ENCODE assay signal across 13 cellular contexts in the genomic region with DNA sequence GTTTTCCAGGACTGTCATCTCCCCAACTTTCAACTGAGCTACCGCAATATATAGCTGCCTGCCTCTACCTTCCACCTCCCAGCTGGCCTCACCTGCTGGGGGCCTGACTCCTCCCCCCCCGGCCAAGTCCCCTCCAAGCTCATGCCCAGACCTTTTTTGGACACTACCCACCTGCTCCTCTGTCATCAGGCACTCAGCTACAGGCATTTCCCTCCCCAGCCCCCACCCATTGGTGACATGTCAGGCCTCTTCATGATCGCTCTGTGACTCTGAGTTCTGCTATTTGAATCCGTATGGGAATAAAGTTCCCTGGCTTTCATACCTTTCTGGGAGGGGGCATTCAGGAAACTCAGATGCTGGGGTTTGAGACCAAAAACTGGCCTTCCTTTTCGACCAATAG. TPM values are rescaled to one million over a fixed set of nuclear protein-coding genes. Genes with fewer than 3 reads are reported as not detected.
A peak's percentile ranks its signal among the peaks of the same experiment; 100 is the strongest.
DNase-seq lines count a peak whose midpoint lies in the region; ATAC-seq and TF ChIP-seq lines count a peak whose summit lies in the region.
"Had no signal": no experiment of that assay in that cellular context is flagged by ENCODE, and none has a peak within 500 bp of the region (broad histone marks: within the 10 kb centered on the region; RNA-seq: fewer than 3 reads in every experiment).

No MANE protein-coding gene starts in this region.

- H3K27ac ChIP-seq in CD8-positive, alpha-beta memory T cell (ENCODE audit: low read depth, low read length), result no peak overlapping the region
- no peak overlapping the region for H3K27ac ChIP-seq in PC-9
- no peak overlapping the region for H3K27ac ChIP-seq in fibroblast of lung (ENCODE audit: insufficient read depth, low read length)
- peak overlapping the region; percentile 87 to 100 (median 96) for H3K27ac ChIP-seq in sigmoid colon
- H3K27ac ChIP-seq: SJSA1 had no signal

- CTCF ChIA-PET in CD8-positive, alpha-beta memory T cell (lab: Charles Lee), result interaction anchor here (0.8 to 5.0 kb wide), 10 partner anchors 11 to 266 kb away, joined by 3 to 28 read pairs (median 4); partner anchors contain the start of genes ADGRE5, ASF1B and MISP3
- CTCF ChIA-PET in PC-9 (lab: Charles Lee), result interaction anchor here (0.6 to 0.7 kb wide), 4 partner anchors 11 to 34 kb away, joined by 3 to 8 read pairs (median 4); no protein-coding TSS in a partner anchor

- no peaks in the 10 kb centered on the region for H3K27me3 ChIP-seq in CD8-positive, alpha-beta memory T cell (ENCODE audit: insufficient read depth, low read length, poor library complexity, severe bottlenecking)
- no peaks in the 10 kb centered on the region for H3K27me3 ChIP-seq in PC-9 (ENCODE audit: insufficient read depth, low read depth)
- no peaks in the 10 kb centered on the region for H3K27me3 ChIP-seq in fibroblast of lung (ENCODE audit: control insufficient read depth, insufficient read depth, low read length)
- H3K27me3 ChIP-seq in sigmoid colon, result no peaks in the 10 kb centered on the region
- H3K27me3 ChIP-seq: SJSA1 had no signal

- no peaks in the 10 kb centered on the region for H3K9me3 ChIP-seq in CD8-positive, alpha-beta memory T cell (ENCODE audit: low read length)
- H3K9me3 ChIP-seq in PC-9 (ENCODE audit: insufficient read depth, low read depth) (no peaks in the 10 kb centered on the region), fibroblast of lung (ENCODE audit: control insufficient read depth, insufficient read depth, low read depth, low read length) (no peaks in the 10 kb centered on the region), sigmoid colon (no peaks in the 10 kb centered on the region)

- BruUV-seq in PC-9 (replicated peaks; lab: Mats Ljungman, UMichigan), result no TSS peak

- no peaks in the 10 kb centered on the region for H3K9me2 ChIP-seq in PC-9 (ENCODE audit: insufficient read depth)

- peaks cover 35 to 63% (median 37%) of the 10 kb centered on the region in 3 donors for H3K4me1 Mint-ChIP-seq in CD8-positive, alpha-beta memory T cell

- H3K4me1 ChIP-seq in CD8-positive, alpha-beta memory T cell (ENCODE audit: insufficient read depth, low read length), result peaks cover 39% of the 10 kb centered on the region
- H3K4me1 ChIP-seq in PC-9 (replicated peaks; ENCODE audit: insufficient read depth), result peaks cover 21% of the 10 kb centered on the region
- peaks cover 30% of the 10 kb centered on the region for H3K4me1 ChIP-seq in fibroblast of lung (ENCODE audit: control insufficient read depth, extremely low read depth, insufficient read depth, low read length)
- H3K4me1 ChIP-seq in sigmoid colon, result peaks cover 0 to 80% (median 74%) of the 10 kb centered on the region in 4 donors

- H3K4me3 Mint-ChIP-seq in CD8-positive, alpha-beta memory T cell, result peak overlapping the region; percentile 84 to 95 (median 92)

- H3K4me2 ChIP-seq in PC-9, result peak overlapping the region; percentile 90; the same call in 1 of the 2 replicates
- peak overlapping the region; percentile 82 for H3K4me2 ChIP-seq in fibroblast of lung (ENCODE audit: extremely low read depth, insufficient read depth, low read length)

- ATAC-seq in HG02588 (IDR thresholded peaks at IDR 0.05; ENCODE audit: unreplicated experiment), result no peak

- H4K20me1 ChIP-seq in PC-9 (ENCODE audit: insufficient read depth) (no peaks in the 10 kb centered on the region), fibroblast of lung (ENCODE audit: control insufficient read depth, extremely low read depth, insufficient read depth, low read length) (no peaks in the 10 kb centered on the region)

- no peak for TF ChIP-seq POLR2A in sigmoid colon (IDR thresholded peaks at IDR 0.05)

- POLR2A ChIA-PET in CD8-positive, alpha-beta memory T cell (lab: Charles Lee), result interaction anchor here (1.0 kb wide), 2 partner anchors 20 to 43 kb away, joined by 3 read pairs; partner anchors contain the start of gene MISP3
- POLR2A ChIA-PET in PC-9 (lab: Charles Lee; ENCODE audit: unreplicated experiment), result interaction anchor here (0.8 kb wide), 1 partner anchor 288 kb away, joined by 6 read pairs; no protein-coding TSS in a partner anchor

- H2AFZ ChIP-seq in PC-9, result no peak overlapping the region
- no peak overlapping the region for H2AFZ ChIP-seq in fibroblast of lung (ENCODE audit: low read length)

- peak overlapping the region in 5 of 8 donors; percentile 17 to 86 (median 66) for H3K27ac Mint-ChIP-seq in CD8-positive, alpha-beta memory T cell

- H3F3A ChIP-seq in PC-9 (ENCODE audit: insufficient read depth, low read depth), result peaks cover 41% of the 10 kb centered on the region

- H3K9ac ChIP-seq in fibroblast of lung (ENCODE audit: insufficient read depth, low read length), result no peak overlapping the region

- H3K4me3 ChIP-seq in CD8-positive, alpha-beta memory T cell (ENCODE audit: low read length), result peak overlapping the region; percentile 60
- no peak overlapping the region for H3K4me3 ChIP-seq in PC-9
- H3K4me3 ChIP-seq in fibroblast of lung (replicated peaks in 1 of 4; ENCODE audit: control extremely low read depth in 1 of 4, insufficient read depth in 1 of 4, low read depth in 3 of 4, low read length in 4 of 4), result peak overlapping the region in 2 of 4 experiments; percentile 5 to 86
- no peak overlapping the region for H3K4me3 ChIP-seq in sigmoid colon

- peaks cover 20% of the 10 kb centered on the region for H3K79me2 ChIP-seq in PC-9 (ENCODE audit: low read depth)
- H3K79me2 ChIP-seq in fibroblast of lung (ENCODE audit: control insufficient read depth, insufficient read depth, low read length), result peaks cover 49% of the 10 kb centered on the region

- H3K36me3 ChIP-seq in CD8-positive, alpha-beta memory T cell (ENCODE audit: insufficient read depth, low read length), result no peaks in the 10 kb centered on the region
- H3K36me3 ChIP-seq in PC-9 (ENCODE audit: low read depth) (no peaks in the 10 kb centered on the region), fibroblast of lung (ENCODE audit: control insufficient read depth, insufficient read depth, low read length) (peaks cover under 1% of the 10 kb centered on the region), sigmoid colon (no peaks in the 10 kb centered on the region)

- intact Hi-C loops in PC-9 (cut with micrococcal nuclease; ENCODE audit: unreplicated experiment), result loop anchor here (2.0 to 5.0 kb wide), 2 partner anchors 25 to 33 kb away; partner anchors contain the start of gene SAMD1
- intact Hi-C loops in sigmoid colon (cut with DNase I), result loop anchor here (1.0 to 2.0 kb wide), 2 partner anchors 21 to 25 kb away; partner anchors contain the start of gene SAMD1

- H3K27me3 Mint-ChIP-seq in CD8-positive, alpha-beta memory T cell, result peaks cover 0 to 4% of the 10 kb centered on the region in 2 donors

- TF ChIP-seq EP300 in sigmoid colon (IDR thresholded peaks at IDR 0.05), result no peak

- TF ChIP-seq CTCF in PC-9 (conservative IDR thresholded peaks at IDR 0.05) (no peak), fibroblast of lung (conservative IDR thresholded peaks at IDR 0.05 in 1 of 2, IDR thresholded peaks at IDR 0.05 in 1 of 2; ENCODE audit: low read depth in 1 of 2, low read length in 2 of 2) (no peak), sigmoid colon (IDR thresholded peaks at IDR 0.05) (no peak)

- H3K9me3 Mint-ChIP-seq in CD8-positive, alpha-beta memory T cell, result no peaks in the 10 kb centered on the region

- DNase-seq in CD8-positive, alpha-beta memory T cell, result no peak
- DNase-seq in PC-9 (no peak), fibroblast of lung (ENCODE audit: low read depth in 2 of 2) (no peak), sigmoid colon (no peak), cerebellar cortex (ENCODE audit: low spot score) (no peak), activated gamma-delta T cell treated with Interleukin-2 at 50 U/mL for 16 hours (no peak), NCI-H226 (no peak)
- DNase-seq: NCI-H1105 had no signal

- H3K36me3 Mint-ChIP-seq in CD8-positive, alpha-beta memory T cell, result peaks cover 0 to 6% (median 0%) of the 10 kb centered on the region in 3 donors

- WGBS in sigmoid colon, 2 donors, result 87 to 88% methylated on average over 5 of the region's 5 CpGs

RNA-seq across cellular contexts. Expression of gene PRKACA, which starts 1.8 kb away (rescaled TPM):
- 10 to 100 TPM; 77.3 to 81.0 TPM for total RNA-seq in CD8-positive, alpha-beta memory T cell
- 1.5 TPM for polyA plus RNA-seq in CD8-positive, alpha-beta memory T cell
- total RNA-seq in PC-9 (2021), result 62.0 and 82.8 TPM in 2 replicates
- 30.6 and 43.6 TPM in 2 replicates for total RNA-seq in fibroblast of lung
- polyA plus RNA-seq in fibroblast of lung, result 67.4 and 104 TPM in 2 replicates
- polyA plus RNA-seq in fibroblast of lung (2012), result 82.7 and 108 TPM in 2 replicates
- 109 and 215 TPM in 2 replicates for polyA minus RNA-seq in fibroblast of lung (ENCODE audit: low replicate concordance)
- 10 to 100 TPM; 33.6 to 36.6 (median 35.2) TPM for total RNA-seq in sigmoid colon
- polyA plus RNA-seq in sigmoid colon, result 10 to 100 TPM; 43.2 to 59.1 (median 51.3) TPM

RNA-seq across cellular contexts. Expression of gene ASF1B, which starts 20.6 kb away (rescaled TPM):
- 10 to 100 TPM; 75.0 to 76.2 TPM for total RNA-seq in CD8-positive, alpha-beta memory T cell
- 4.5 TPM for polyA plus RNA-seq in CD8-positive, alpha-beta memory T cell
- total RNA-seq in PC-9 (2021) (67.4 and 71.2 TPM in 2 replicates), fibroblast of lung (0.26 and 2.6 TPM in 2 replicates), sigmoid colon (1 to 10 TPM in 3 of 4 donors, not detected in 1; 1.1 to 2.0 (median 1.4) TPM)
- polyA plus RNA-seq in fibroblast of lung (6.5 and 26.2 TPM in 2 replicates), sigmoid colon (10 to 100 TPM in 2 of 3 donors, 1 to 10 TPM in 1; 3.6 to 26.9 (median 13.6) TPM)
- polyA plus RNA-seq in fibroblast of lung (2012), result 6.4 and 27.2 TPM in 2 replicates
- 5.1 and 35.9 TPM in 2 replicates for polyA minus RNA-seq in fibroblast of lung (ENCODE audit: low replicate concordance)

RNA-seq across cellular contexts. Expression of gene SAMD1, which starts 25.2 kb away (rescaled TPM):
- 100 to 1,000 TPM in 1 of 2 experiments, 10 to 100 TPM in 1; 97.8 to 105 TPM for total RNA-seq in CD8-positive, alpha-beta memory T cell
- polyA plus RNA-seq in CD8-positive, alpha-beta memory T cell, result 2.8 TPM
- 50.3 and 54.7 TPM in 2 replicates for total RNA-seq in PC-9 (2021)
- total RNA-seq in fibroblast of lung, result 19.0 and 24.1 TPM in 2 replicates
- 7.3 and 14.5 TPM in 2 replicates for polyA plus RNA-seq in fibroblast of lung
- polyA plus RNA-seq in fibroblast of lung (2012), result 17.3 and 32.4 TPM in 2 replicates
- 20.4 and 24.4 TPM in 2 replicates for polyA minus RNA-seq in fibroblast of lung (ENCODE audit: low replicate concordance)
- 10 to 100 TPM in 3 of 4 donors, 1 to 10 TPM in 1; 8.7 to 28.2 (median 11.9) TPM for total RNA-seq in sigmoid colon
- polyA plus RNA-seq in sigmoid colon, result 10 to 100 TPM; 15.6 to 40.9 (median 22.4) TPM

RNA-seq across cellular contexts. Expression of gene C19orf67, which starts 30.2 kb away (rescaled TPM):
- under 1 TPM in 1 of 2 experiments, not detected in 1; 0.42 TPM for total RNA-seq in CD8-positive, alpha-beta memory T cell
- not detected for polyA plus RNA-seq in CD8-positive, alpha-beta memory T cell
- total RNA-seq in PC-9 (2021) (not detected in 2 replicates), fibroblast of lung (not detected in 2 replicates), sigmoid colon (not detected)
- polyA plus RNA-seq in fibroblast of lung (not detected in 2 replicates), sigmoid colon (under 1 TPM in 1 of 3 donors, not detected in 2; 0.06 TPM)
- polyA plus RNA-seq in fibroblast of lung (2012), result not detected in 2 replicates
- polyA minus RNA-seq in fibroblast of lung (ENCODE audit: low replicate concordance), result not detected in 2 replicates
- total RNA-seq: frontal cortex, renal cortical epithelial cell, SJSA1, subcutaneous adipose tissue had no signal

RNA-seq across cellular contexts. Expression of gene MISP3, which starts 43.2 kb away (rescaled TPM):
- total RNA-seq in CD8-positive, alpha-beta memory T cell, result 1 to 10 TPM in 1 of 2 experiments, under 1 TPM in 1; 1.00 to 1.2 TPM
- 2.1 TPM for polyA plus RNA-seq in CD8-positive, alpha-beta memory T cell
- total RNA-seq in PC-9 (2021), result 6.7 and 10.5 TPM in 2 replicates
- 0.77 and 0.83 TPM in 2 replicates for total RNA-seq in fibroblast of lung
- polyA plus RNA-seq in fibroblast of lung, result 0.33 and 0.41 TPM in 2 replicates
- 0.55 and 0.67 TPM in 2 replicates for polyA plus RNA-seq in fibroblast of lung (2012)
- not detected in 2 replicates for polyA minus RNA-seq in fibroblast of lung (ENCODE audit: low replicate concordance)
- 1 to 10 TPM; 1.4 to 3.8 (median 1.7) TPM for total RNA-seq in sigmoid colon
- 10 to 100 TPM; 22.7 to 26.4 (median 25.2) TPM for polyA plus RNA-seq in sigmoid colon

Comparison
In these comparisons a context has a peak if more than half of its experiments do, and no peak if none do; other contexts are left out.
1. H3K27ac ChIP-seq: peak in sigmoid colon (4 of 4); none in CD8-positive, alpha-beta memory T cell (single experiment), PC-9 (single experiment) and fibroblast of lung (single experiment).
2. RNA of gene ASF1B, which starts 20.6 kb away (total RNA-seq): 75.0 to 76.2 TPM in CD8-positive, alpha-beta memory T cell and 67.4 to 71.2 TPM in PC-9; 0.26 to 2.6 TPM in fibroblast of lung and 1.1 to 2.0 TPM in sigmoid colon; every median in the first group is over 10 times any median in the second.